In the genomic region with DNA sequence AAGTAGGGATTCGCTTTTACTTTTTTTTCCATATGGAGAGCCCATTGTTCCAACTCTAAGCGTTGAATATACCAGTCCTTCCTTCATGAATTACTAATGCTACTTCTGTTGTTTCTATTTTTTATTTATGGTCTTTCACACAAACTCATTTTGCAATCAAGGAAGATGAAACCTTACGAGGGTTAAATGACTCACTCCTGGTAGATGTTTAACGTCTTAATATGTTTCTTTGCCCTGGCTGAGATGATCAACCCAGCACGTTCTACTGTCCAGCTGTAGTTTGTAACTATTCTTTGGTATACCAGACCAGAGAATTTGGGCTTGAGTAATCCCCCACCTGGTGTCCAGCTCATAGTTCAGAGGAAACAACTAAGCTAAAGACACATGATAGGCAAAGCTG, we compare ENCODE assay signal across 8 cellular contexts. TPM values are rescaled to one million over a fixed set of nuclear protein-coding genes. Genes with fewer than 3 reads are reported as not detected.
DNase-seq lines count a peak whose midpoint lies in the region; ATAC-seq, FAIRE-seq and TF ChIP-seq lines count a peak whose summit lies in the region.

No MANE protein-coding gene starts in this region.

- peak; percentile 94 for FAIRE-seq in GM18507 (lab: Jason Lieb, UNC)

- H2AFZ ChIP-seq in mesenchymal stem cell (ENCODE audit: low read depth, low read length), result no peak overlapping the region

- H3K4me2 ChIP-seq in mesenchymal stem cell (ENCODE audit: low read length, poor library complexity, severe bottlenecking), result no peak overlapping the region

- ATAC-seq in HG02938 (IDR thresholded peaks at IDR 0.05; ENCODE audit: unreplicated experiment), result peak; percentile 89
- ATAC-seq in RWPE2 (ENCODE audit: low read depth), result peak; percentile 51
- ATAC-seq in Right ventricle myocardium superior (ENCODE audit: poor library complexity), result no peak

- H2BK12ac ChIP-seq in mesenchymal stem cell (ENCODE audit: low read length in 2 of 2), result no peak overlapping the region

- no peak overlapping the region for H4K8ac ChIP-seq in mesenchymal stem cell (ENCODE audit: low read length)

- H3K27ac ChIP-seq in RWPE2 (ENCODE audit: poor library complexity, severe bottlenecking), result peak overlapping the region; percentile 100
- peak overlapping the region; percentile 100 for H3K27ac ChIP-seq in mesenchymal stem cell (ENCODE audit: low read length, poor library complexity, severe bottlenecking)

- peaks cover 12% of the 10 kb centered on the region for H3K79me1 ChIP-seq in mesenchymal stem cell (replicated peaks; ENCODE audit: low read length, poor library complexity, severe bottlenecking)

- TF ChIP-seq CTCF in RWPE2 (IDR thresholded peaks at IDR 0.05; ENCODE audit: poor library complexity, severe bottlenecking), result no peak

- H3K4me3 ChIP-seq in RWPE2 (ENCODE audit: severe bottlenecking) (no peak overlapping the region), mesenchymal stem cell (ENCODE audit: insufficient read depth in 1 of 2, low read depth in 1 of 2, low read length in 2 of 2) (no peak overlapping the region)

- peak; percentile 43 for DNase-seq in GM18507 (ENCODE audit: extremely low spot score, insufficient read length, low read depth)
- DNase-seq in RWPE2 (ENCODE audit: low spot score), result no peak
- peak; percentile 97 for DNase-seq in mesenchymal stem cell
- DNase-seq in stimulated activated naive CD4-positive, alpha-beta T cell (lab: John Stamatoyannopoulos, UW), result no peak
- DNase-seq in Right ventricle myocardium superior, result no peak
- DNase-seq in NCI-H1436 (lab: John Stamatoyannopoulos, UW), result no peak
- DNase-seq in KG1 (lab: John Stamatoyannopoulos, UW), result no peak

- no CpG with 5 or more reads among the region's 5 CpGs for WGBS in mesenchymal stem cell

- H3K18ac ChIP-seq in mesenchymal stem cell (ENCODE audit: low read depth in 1 of 2, low read length in 2 of 2), result peak overlapping the region in 1 of 2 experiments; percentile 40

- intact Hi-C loops in Right ventricle myocardium superior (cut with DNase I), result no loop called here

- H3K9me3 ChIP-seq in RWPE2 (ENCODE audit: severe bottlenecking) (no peaks in the 10 kb centered on the region), mesenchymal stem cell (ENCODE audit: control insufficient read depth, low read length) (no peaks in the 10 kb centered on the region)

- H3K14ac ChIP-seq in mesenchymal stem cell (ENCODE audit: low read length in 2 of 2), result no peak overlapping the region

- peak overlapping the region; percentile 36 for H2AK5ac ChIP-seq in mesenchymal stem cell (ENCODE audit: low read length, severe bottlenecking)

- peak overlapping the region; percentile 82 for H3K9ac ChIP-seq in mesenchymal stem cell (ENCODE audit: low read length)

- H4K91ac ChIP-seq in mesenchymal stem cell (ENCODE audit: low read length), result no peak overlapping the region

- H3K36me3 ChIP-seq in RWPE2 (ENCODE audit: low read depth) (peaks cover 54% of the 10 kb centered on the region), mesenchymal stem cell (ENCODE audit: control insufficient read depth in 1 of 2, insufficient read depth in 2 of 2, low read depth in 1 of 2, low read length in 2 of 2) (peaks cover 7 to 18% of the 10 kb centered on the region in 2 experiments)

- no peak overlapping the region for H2BK120ac ChIP-seq in mesenchymal stem cell (ENCODE audit: low read depth, low read length)

- H3K4ac ChIP-seq in mesenchymal stem cell (ENCODE audit: low read depth in 1 of 2, low read length in 2 of 2), result peak overlapping the region in 1 of 2 experiments; percentile 28

- H3K27me3 ChIP-seq in RWPE2 (ENCODE audit: insufficient read depth, poor library complexity, severe bottlenecking) (no peaks in the 10 kb centered on the region), mesenchymal stem cell (ENCODE audit: control insufficient read depth in 1 of 2, insufficient read depth in 1 of 2, low read length in 2 of 2) (no peaks in the 10 kb centered on the region)

- H3K23ac ChIP-seq in mesenchymal stem cell (ENCODE audit: low read length in 2 of 2), result no peak overlapping the region

- H2BK5ac ChIP-seq in mesenchymal stem cell (ENCODE audit: low read depth, low read length, poor library complexity, severe bottlenecking), result no peak overlapping the region

- H3K4me1 ChIP-seq in RWPE2 (ENCODE audit: insufficient read depth, poor library complexity, severe bottlenecking), result peaks cover 85% of the 10 kb centered on the region
- H3K4me1 ChIP-seq in mesenchymal stem cell (ENCODE audit: control insufficient read depth, insufficient read depth, low read depth, low read length), result peaks cover 24% of the 10 kb centered on the region

- no peak overlapping the region for H2BK15ac ChIP-seq in mesenchymal stem cell (ENCODE audit: low read depth, poor library complexity, severe bottlenecking)

RNA-seq across cellular contexts. Expression of gene CDCP1, which starts 23.1 kb away (rescaled TPM):
- 71.6 TPM for polyA plus RNA-seq in mesenchymal stem cell (2013, experiment 1 of 2)
- 71.5 TPM for polyA plus RNA-seq in mesenchymal stem cell (2013, experiment 2 of 2)
- total RNA-seq in Right ventricle myocardium superior, result 0.38 TPM

Comparison
In these comparisons a context has a peak if more than half of its experiments do, and no peak if none do; other contexts are left out.
1. DNase-seq: peak in GM18507 (single experiment) and mesenchymal stem cell (single experiment); none in RWPE2 (single experiment), stimulated activated naive CD4-positive, alpha-beta T cell (0 of 6), Right ventricle myocardium superior (single experiment), NCI-H1436 (single experiment) and KG1 (single experiment).